In the genomic region with DNA sequence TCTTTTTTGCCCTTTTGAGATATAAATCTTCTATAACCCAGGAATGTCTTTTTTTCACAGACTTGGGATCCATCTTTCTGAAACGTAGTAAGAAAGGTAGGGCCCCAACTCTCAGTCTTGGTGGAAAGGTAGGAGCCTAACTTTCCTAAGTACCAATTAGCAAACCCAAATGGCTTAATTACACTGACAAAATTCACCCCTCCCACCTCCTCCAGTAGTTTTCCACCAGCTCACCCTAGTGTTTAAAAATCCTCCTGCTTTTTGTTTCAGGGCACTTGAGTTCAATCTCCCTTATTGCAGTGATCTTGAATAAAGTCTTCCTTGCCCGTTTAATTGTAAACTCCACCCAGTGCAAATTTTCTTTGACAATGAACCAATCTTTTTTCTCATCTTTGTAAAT, we compare ENCODE assay signal across 27 cellular contexts.
DNase-seq lines count a peak whose midpoint lies in the region; ATAC-seq and TF ChIP-seq lines count a peak whose summit lies in the region.
"Had no signal": no experiment of that assay in that cellular context is flagged by ENCODE, and none has a peak within 500 bp of the region (broad histone marks: within the 10 kb centered on the region; RNA-seq: fewer than 3 reads in every experiment).

No MANE protein-coding gene starts in this region.

- H3K27ac ChIP-seq in endodermal cell (ENCODE audit: low read depth, low read length): no peak overlapping the region
- H3K27ac ChIP-seq: KMS-11, Peyer's patch had no signal

- peaks cover 7% of the 10 kb centered on the region for H3K27me3 Mint-ChIP-seq in endodermal cell (ENCODE audit: insufficient read depth)
- H3K27me3 Mint-ChIP-seq: IgD-negative memory B cell had no signal

- no peaks in the 10 kb centered on the region for H3K36me3 ChIP-seq in endodermal cell (ENCODE audit: control insufficient read depth, insufficient read depth, low read length)
- H3K36me3 ChIP-seq: BE2C, HAP-1, Peyer's patch had no signal

- no peaks in the 10 kb centered on the region for H3K4me1 ChIP-seq in endodermal cell (ENCODE audit: control insufficient read depth, insufficient read depth, low read length)
- H3K4me1 ChIP-seq: BE2C, Peyer's patch had no signal

- H3K4me1 Mint-ChIP-seq in endodermal cell: peaks cover 25% of the 10 kb centered on the region
- H3K4me1 Mint-ChIP-seq: CD14-positive monocyte; CD8-positive, alpha-beta memory T cell; IgD-negative memory B cell had no signal

- no peak overlapping the region for H3K9ac ChIP-seq in endodermal cell (ENCODE audit: extremely low read depth, low read length, poor library complexity, severe bottlenecking)
- H3K9ac ChIP-seq: KMS-11, SK-N-SH had no signal

- no peaks in the 10 kb centered on the region for H3K27me3 ChIP-seq in endodermal cell (ENCODE audit: control insufficient read depth, insufficient read depth, low read length, poor library complexity, severe bottlenecking)
- H3K27me3 ChIP-seq: Peyer's patch had no signal

- H3K4me3 ChIP-seq in endodermal cell (ENCODE audit: low read length): no peak overlapping the region
- H3K4me3 ChIP-seq: HAP-1, Peyer's patch had no signal

- H3K36me3 Mint-ChIP-seq in endodermal cell (ENCODE audit: low read depth): no peaks in the 10 kb centered on the region
- H3K36me3 Mint-ChIP-seq: CD14-positive monocyte; CD8-positive, alpha-beta memory T cell had no signal

- no peak for ATAC-seq in GM18867 (IDR thresholded peaks at IDR 0.05; ENCODE audit: unreplicated experiment)

- no peak overlapping the region for H3K4me3 Mint-ChIP-seq in endodermal cell
- H3K4me3 Mint-ChIP-seq: CD14-positive monocyte; CD8-positive, alpha-beta memory T cell; HFFc6; IgD-negative memory B cell had no signal

- H3K9me3 Mint-ChIP-seq in endodermal cell: peaks cover under 1% of the 10 kb centered on the region
- H3K9me3 Mint-ChIP-seq: HFFc6 had no signal

- no peak overlapping the region for H3K27ac Mint-ChIP-seq in endodermal cell
- H3K27ac Mint-ChIP-seq: CD14-positive monocyte; CD8-positive, alpha-beta memory T cell; HFFc6; IgD-negative memory B cell had no signal

- DNase-seq in ELF-1 (ENCODE audit: low read depth, low spot score) (peak; percentile 5), NCI-H69 (lab: John Stamatoyannopoulos, UW) (peak; percentile 57), endodermal cell (peak; percentile 56), iPS-NIHi7 (ENCODE audit: extremely low spot score) (peak; percentile 20), NCI-H446 (lab: John Stamatoyannopoulos, UW) (no peak), NCI-H1694 (lab: John Stamatoyannopoulos, UW) (no peak)
- no peak for DNase-seq in activated CD4-positive, CD25-positive, alpha-beta regulatory T cell (lab: John Stamatoyannopoulos, UW)
- DNase-seq: 8988T; ACHN; BE2C; CD8-positive, alpha-beta memory T cell; DMS 273 treated with DMSO at 0.1 percent for 48 hours; DMS79; EL; HFFc6; MM.1S; NCI-H1417; NCI-H1694 treated with DMSO at 0.1 percent for 48 hours; NCI-H2081 treated with DMSO at 0.1 percent for 48 hours; NCI-H526 treated with DMSO at 0.1 percent for 48 hours; Peyer's patch; SK-N-SH had no signal

- TF ChIP-seq CTCF in endodermal cell (conservative IDR thresholded peaks at IDR 0.05): no peak

- H3K9me3 ChIP-seq in endodermal cell (ENCODE audit: control insufficient read depth, low read length): no peaks in the 10 kb centered on the region
- H3K9me3 ChIP-seq: BE2C, HAP-1, Peyer's patch, SK-N-SH had no signal

- WGBS in endodermal cell (ENCODE audit: insufficient coverage in 1 of 2, insufficient read length in 1 of 2), 2 experiments: 71 to 80% methylated on average over 1 to 2 of the region's 2 CpGs

Comparison
In these comparisons a context has a peak if more than half of its experiments do, and no peak if none do; other contexts are left out.
1. DNase-seq: peak in ELF-1 (single experiment), NCI-H69 (single experiment), endodermal cell (single experiment) and iPS-NIHi7 (single experiment); none in NCI-H446 (0 of 2), activated CD4-positive, CD25-positive, alpha-beta regulatory T cell (0 of 4) and NCI-H1694 (single experiment).